20 cellular contexts compared by ENCODE assay signal in genomic region chr9:113310538-113310937, GRCh38. TPM values are rescaled to one million over a fixed set of nuclear protein-coding genes. Genes with fewer than 3 reads are reported as not detected.
DNase-seq lines count a peak whose midpoint lies in the region; ATAC-seq and TF ChIP-seq lines count a peak whose summit lies in the region.
"Had no signal": no experiment of that assay in that cellular context is flagged by ENCODE, and none has a peak within 500 bp of the region (broad histone marks: within the 10 kb centered on the region; RNA-seq: fewer than 3 reads in every experiment).

No MANE protein-coding gene starts in this region.

- in situ Hi-C loops in ACHN (cut with HindIII; ENCODE audit: low pct_ligation_motif_present, low pct_unique_long_range_greater_than_20kb, low sequenced_read_pairs) = no loop called here

- DNase-seq in Right ventricle myocardium superior (no peak), right atrium auricular region (ENCODE audit: low spot score) (no peak), choroid plexus epithelial cell (ENCODE audit: low read depth) (peak; percentile 13), heart right ventricle (peak; percentile 11 to 35), substantia nigra (lab: John Stamatoyannopoulos, UW) (no peak), ACHN (no peak), RKO (ENCODE audit: low spot score) (no peak)
- DNase-seq: Calu3; CD4-positive, CD25-positive, alpha-beta regulatory T cell; DMS79; MM.1S; NCI-H1105 treated with DMSO at 0.1 percent for 48 hours; NCI-H187; NCI-H2171; NCI-H774; PC-9; SHP77 had no signal

- no peaks in the 10 kb centered on the region for H3K36me3 ChIP-seq in right atrium auricular region
- no peaks in the 10 kb centered on the region for H3K36me3 ChIP-seq in heart right ventricle

- no peak overlapping the region for H3K4me3 ChIP-seq in right atrium auricular region
- H3K4me3 ChIP-seq in choroid plexus epithelial cell (ENCODE audit: low read depth, low read length) = no peak overlapping the region
- no peak overlapping the region for H3K4me3 ChIP-seq in heart right ventricle
- H3K4me3 ChIP-seq: GM23338, PC-9 had no signal

- H3K4me1 ChIP-seq in right atrium auricular region (no peaks in the 10 kb centered on the region), heart right ventricle (peaks cover 0 to 28% (median 18%) of the 10 kb centered on the region in 9 donors)

- H3K27me3 ChIP-seq in right atrium auricular region (no peaks in the 10 kb centered on the region), heart right ventricle (no peaks in the 10 kb centered on the region)

- no peak for TF ChIP-seq CTCF in right atrium auricular region (IDR thresholded peaks at IDR 0.05)
- no peak for TF ChIP-seq CTCF in choroid plexus epithelial cell (conservative IDR thresholded peaks at IDR 0.05; ENCODE audit: low read depth, low read length)
- no peak for TF ChIP-seq CTCF in heart right ventricle (IDR thresholded peaks at IDR 0.05)

- ATAC-seq in Right ventricle myocardium superior (ENCODE audit: poor library complexity) (peak; percentile 79), heart right ventricle (peak; percentile 70 to 92 (median 80)), GM21515 (IDR thresholded peaks at IDR 0.05; ENCODE audit: unreplicated experiment) (no peak)
- ATAC-seq: GM23338 had no signal

- H3K9me3 ChIP-seq in right atrium auricular region (no peaks in the 10 kb centered on the region), heart right ventricle (no peaks in the 10 kb centered on the region)

- H3K27ac ChIP-seq in right atrium auricular region = no peak overlapping the region
- H3K27ac ChIP-seq in heart right ventricle = peak overlapping the region in 8 of 10 donors; percentile 15 to 77 (median 68)
- H3K27ac ChIP-seq in substantia nigra (ENCODE audit: low read depth, low read length, poor library complexity, severe bottlenecking) = no peak overlapping the region
- H3K27ac ChIP-seq: KMS-11, PC-9 had no signal

- WGBS in heart right ventricle, 2 donors = 16 to 19% methylated on average over 3 of the region's 3 CpGs

- intact Hi-C loops in Right ventricle myocardium superior (cut with DNase I) = no loop called here
- intact Hi-C loops in heart right ventricle (cut with DNase I) = loop anchor here in 6 of 10 donors (2.0 to 10.0 kb wide), 5 partner anchors 92 to 347 kb away; partner anchors contain the start of genes ALAD (in 2 of the 6), C9orf43 (in 1 of the 6) and POLE3 (in 1 of the 6)

RNA-seq across cellular contexts. Expression of gene RNF183, which starts 7.4 kb away (rescaled TPM):
- total RNA-seq in Right ventricle myocardium superior (not detected), right atrium auricular region (not detected), heart right ventricle (under 1 TPM in 1 of 10 donors, not detected in 9; 0.53 TPM)
- under 1 TPM in 1 of 2 donors, not detected in 1; 0.03 TPM for polyA plus RNA-seq in heart right ventricle
- total RNA-seq: CD4-positive, CD25-positive, alpha-beta regulatory T cell; GM23338 had no signal
- polyA plus RNA-seq: CD4-positive, CD25-positive, alpha-beta regulatory T cell had no signal

RNA-seq across cellular contexts. Expression of gene WDR31, which starts 29.5 kb away (rescaled TPM):
- total RNA-seq in Right ventricle myocardium superior = 13.8 TPM
- 1 to 10 TPM; 2.3 to 4.6 TPM for total RNA-seq in right atrium auricular region
- total RNA-seq in heart right ventricle = 10 to 100 TPM; 13.6 to 29.0 (median 18.8) TPM
- 1 to 10 TPM; 3.4 to 7.9 TPM for polyA plus RNA-seq in heart right ventricle

RNA-seq across cellular contexts. Expression of gene PRPF4, which starts 35.1 kb away (rescaled TPM):
- total RNA-seq in Right ventricle myocardium superior (11.0 TPM), right atrium auricular region (10 to 100 TPM in 1 of 2 donors, 1 to 10 TPM in 1; 8.7 to 11.1 TPM), heart right ventricle (10 to 100 TPM; 10.7 to 17.2 (median 13.3) TPM)
- polyA plus RNA-seq in heart right ventricle = 10 to 100 TPM in 1 of 2 donors, 1 to 10 TPM in 1; 5.3 to 13.7 TPM

RNA-seq across cellular contexts. Expression of gene CDC26, which starts 35.2 kb away (rescaled TPM):
- total RNA-seq in Right ventricle myocardium superior = 40.1 TPM
- total RNA-seq in right atrium auricular region = 10 to 100 TPM; 31.7 to 42.6 TPM
- total RNA-seq in heart right ventricle = 10 to 100 TPM; 26.7 to 39.7 (median 30.8) TPM
- 10 to 100 TPM; 24.6 to 48.8 TPM for polyA plus RNA-seq in heart right ventricle

RNA-seq across cellular contexts. Expression of gene BSPRY, which starts 38.8 kb away (rescaled TPM):
- 0.24 TPM for total RNA-seq in Right ventricle myocardium superior
- 1 to 10 TPM in 1 of 2 donors, under 1 TPM in 1; 0.48 to 3.8 TPM for total RNA-seq in right atrium auricular region
- total RNA-seq in heart right ventricle = 1 to 10 TPM in 8 of 10 donors, under 1 TPM in 2; 0.55 to 4.2 (median 1.6) TPM
- polyA plus RNA-seq in heart right ventricle = 1 to 10 TPM in 1 of 2 donors, under 1 TPM in 1; 0.44 to 2.8 TPM

Comparison
In these comparisons a context has a peak if more than half of its experiments do, and no peak if none do; other contexts are left out.
1. DNase-seq: peak in choroid plexus epithelial cell (single experiment) and heart right ventricle (2 of 2); none in Right ventricle myocardium superior (single experiment), right atrium auricular region (single experiment), substantia nigra (0 of 49), ACHN (single experiment) and RKO (single experiment).
2. H3K27ac ChIP-seq: peak in heart right ventricle (8 of 10); none in right atrium auricular region (0 of 2) and substantia nigra (single experiment).